8 cellular contexts compared by ENCODE assay signal in genomic region chr9:4339357-4339756, GRCh38. TPM values are rescaled to one million over a fixed set of nuclear protein-coding genes. Genes with fewer than 3 reads are reported as not detected.
DNase-seq lines count a peak whose midpoint lies in the region; ATAC-seq and TF ChIP-seq lines count a peak whose summit lies in the region.

No MANE protein-coding gene starts in this region.

- TF ChIP-seq RAD21 in liver (IDR thresholded peaks at IDR 0.05) = peak; percentile 90 to 93

- H3K9me3 Mint-ChIP-seq in activated CD4-positive, alpha-beta T cell treated with anti-CD3 and anti-CD28 coated beads for 36 hours (ENCODE audit: low read depth) = no peaks in the 10 kb centered on the region
- no peaks in the 10 kb centered on the region for H3K9me3 Mint-ChIP-seq in chondrocyte (ENCODE audit: low read depth)

- H3K27ac Mint-ChIP-seq in activated CD4-positive, alpha-beta T cell treated with anti-CD3 and anti-CD28 coated beads for 36 hours = peak overlapping the region; percentile 65
- H3K27ac Mint-ChIP-seq in chondrocyte (ENCODE audit: unreplicated experiment) = no peak overlapping the region

- no peaks in the 10 kb centered on the region for H3K27me3 Mint-ChIP-seq in activated CD4-positive, alpha-beta T cell treated with anti-CD3 and anti-CD28 coated beads for 36 hours
- H3K27me3 Mint-ChIP-seq in chondrocyte (ENCODE audit: low read depth) = no peaks in the 10 kb centered on the region

- peak; percentile 92 for ATAC-seq in GM18858 (IDR thresholded peaks at IDR 0.05; ENCODE audit: unreplicated experiment)
- peak; percentile 84 for ATAC-seq in HG03159 (IDR thresholded peaks at IDR 0.05; ENCODE audit: unreplicated experiment)
- ATAC-seq in activated CD4-positive, alpha-beta T cell treated with anti-CD3 and anti-CD28 coated beads for 36 hours = peak; percentile 94

- H3K9ac ChIP-seq in liver (ENCODE audit: low read depth in 1 of 2, low read length in 2 of 2) = peak overlapping the region in 1 of 2 donors; percentile 50

- intact Hi-C loops in activated CD4-positive, alpha-beta T cell treated with anti-CD3 and anti-CD28 coated beads for 36 hours (cut with DNase I, micrococcal nuclease) = loop anchor here (1.0 to 2.0 kb wide), 4 partner anchors 24 to 607 kb away; no protein-coding TSS in a partner anchor

- TF ChIP-seq CTCF in AG04450 (IDR thresholded peaks at IDR 0.05; ENCODE audit: low read depth, low read length) = peak; percentile 99
- TF ChIP-seq CTCF in chondrocyte (IDR thresholded peaks at IDR 0.05) = peak; percentile 97
- peak; percentile 95 for TF ChIP-seq CTCF in liver (IDR thresholded peaks at IDR 0.05; ENCODE audit: low read depth, low read length, missing input control)

- no peaks in the 10 kb centered on the region for H3K36me3 Mint-ChIP-seq in activated CD4-positive, alpha-beta T cell treated with anti-CD3 and anti-CD28 coated beads for 36 hours (ENCODE audit: low read depth)
- H3K36me3 Mint-ChIP-seq in chondrocyte (ENCODE audit: low read depth) = no peaks in the 10 kb centered on the region

- CTCF ChIA-PET in AG04450 (lab: Charles Lee) = interaction anchor here (0.6 to 3.3 kb wide), 39 partner anchors 9 to 1473 kb away, joined by 3 to 31 read pairs (median 4); no protein-coding TSS in a partner anchor
- CTCF ChIA-PET in activated CD4-positive, alpha-beta T cell treated with anti-CD3 and anti-CD28 coated beads for 36 hours (lab: Charles Lee) = interaction anchor here (0.7 to 6.7 kb wide), 17 partner anchors 8 to 607 kb away, joined by 3 to 75 read pairs (median 6); no protein-coding TSS in a partner anchor

- H3K27ac ChIP-seq in AG04450 (ENCODE audit: low read depth, low read length) = no peak overlapping the region
- H3K27ac ChIP-seq in liver (ENCODE audit: low read depth in 1 of 2, low read length in 2 of 2) = peak overlapping the region; percentile 28 to 64

- POLR2A ChIA-PET in AG04450 (lab: Yijun Ruan, JAX) = no interaction called here
- POLR2A ChIA-PET in activated CD4-positive, alpha-beta T cell treated with anti-CD3 and anti-CD28 coated beads for 36 hours (lab: Charles Lee) = no interaction called here

- H3K4me3 ChIP-seq in AG04450 (ENCODE audit: low read depth, low read length) = no peak overlapping the region
- H3K4me3 ChIP-seq in liver (ENCODE audit: low read depth in 1 of 3, low read length in 3 of 3) = no peak overlapping the region

- peaks cover 0 to 24% (median 4%) of the 10 kb centered on the region in 4 donors for H3K4me1 ChIP-seq in liver (ENCODE audit: control insufficient read depth in 4 of 4, insufficient read depth in 4 of 4, low read length in 3 of 4)

- H3K27me3 ChIP-seq in AG04450 (ENCODE audit: control insufficient read depth, insufficient read depth, low read length) (no peaks in the 10 kb centered on the region), liver (ENCODE audit: control insufficient read depth in 4 of 4, insufficient read depth in 4 of 4, low read length in 3 of 4) (no peaks in the 10 kb centered on the region)

- DNase-seq in AG04450 (ENCODE audit: low read depth, low spot score) (peak; percentile 58), NCI-H345 treated with DMSO at 0.1 percent for 48 hours (lab: John Stamatoyannopoulos, UW; ENCODE audit: unreplicated experiment) (peak; percentile 43), chondrocyte (ENCODE audit: low spot score) (no peak)
- DNase-seq in activated CD4-positive, alpha-beta T cell treated with anti-CD3 and anti-CD28 coated beads for 36 hours = peak; percentile 91
- DNase-seq in stimulated activated CD4-positive, alpha-beta T cell treated with anti-CD3 and anti-CD28 coated beads, TNF-alpha, amount 100 ng/mL, for 24 hours (ENCODE audit: low read depth in 3 of 3) = peak; percentile 67 to 79 (median 74)

- no peaks in the 10 kb centered on the region for H3K36me3 ChIP-seq in liver (ENCODE audit: control insufficient read depth in 4 of 4, insufficient read depth in 3 of 4, low read depth in 1 of 4, low read length in 3 of 4)

- peak overlapping the region; percentile 30 for H3K4me3 Mint-ChIP-seq in activated CD4-positive, alpha-beta T cell treated with anti-CD3 and anti-CD28 coated beads for 36 hours
- no peak overlapping the region for H3K4me3 Mint-ChIP-seq in chondrocyte (ENCODE audit: unreplicated experiment)

- H3K4me1 Mint-ChIP-seq in activated CD4-positive, alpha-beta T cell treated with anti-CD3 and anti-CD28 coated beads for 36 hours = peaks cover 15% of the 10 kb centered on the region
- H3K4me1 Mint-ChIP-seq in chondrocyte (ENCODE audit: low read depth) = peaks cover 6% of the 10 kb centered on the region

- H3K9me3 ChIP-seq in AG04450 (ENCODE audit: control insufficient read depth, insufficient read depth, low read length) (no peaks in the 10 kb centered on the region), liver (ENCODE audit: control insufficient read depth in 4 of 4, low read length in 3 of 4) (no peaks in the 10 kb centered on the region)

- WGBS in liver = 1% methylated on average over 6 of the region's 6 CpGs

TF ChIP-seq in liver, 16 proteins besides CTCF, POLR2A, EP300 and RAD21:
- TF ChIP-seq RXRA (IDR thresholded peaks at IDR 0.05) = peak; percentile 41 to 53
- TF ChIP-seq, protein P1, sequence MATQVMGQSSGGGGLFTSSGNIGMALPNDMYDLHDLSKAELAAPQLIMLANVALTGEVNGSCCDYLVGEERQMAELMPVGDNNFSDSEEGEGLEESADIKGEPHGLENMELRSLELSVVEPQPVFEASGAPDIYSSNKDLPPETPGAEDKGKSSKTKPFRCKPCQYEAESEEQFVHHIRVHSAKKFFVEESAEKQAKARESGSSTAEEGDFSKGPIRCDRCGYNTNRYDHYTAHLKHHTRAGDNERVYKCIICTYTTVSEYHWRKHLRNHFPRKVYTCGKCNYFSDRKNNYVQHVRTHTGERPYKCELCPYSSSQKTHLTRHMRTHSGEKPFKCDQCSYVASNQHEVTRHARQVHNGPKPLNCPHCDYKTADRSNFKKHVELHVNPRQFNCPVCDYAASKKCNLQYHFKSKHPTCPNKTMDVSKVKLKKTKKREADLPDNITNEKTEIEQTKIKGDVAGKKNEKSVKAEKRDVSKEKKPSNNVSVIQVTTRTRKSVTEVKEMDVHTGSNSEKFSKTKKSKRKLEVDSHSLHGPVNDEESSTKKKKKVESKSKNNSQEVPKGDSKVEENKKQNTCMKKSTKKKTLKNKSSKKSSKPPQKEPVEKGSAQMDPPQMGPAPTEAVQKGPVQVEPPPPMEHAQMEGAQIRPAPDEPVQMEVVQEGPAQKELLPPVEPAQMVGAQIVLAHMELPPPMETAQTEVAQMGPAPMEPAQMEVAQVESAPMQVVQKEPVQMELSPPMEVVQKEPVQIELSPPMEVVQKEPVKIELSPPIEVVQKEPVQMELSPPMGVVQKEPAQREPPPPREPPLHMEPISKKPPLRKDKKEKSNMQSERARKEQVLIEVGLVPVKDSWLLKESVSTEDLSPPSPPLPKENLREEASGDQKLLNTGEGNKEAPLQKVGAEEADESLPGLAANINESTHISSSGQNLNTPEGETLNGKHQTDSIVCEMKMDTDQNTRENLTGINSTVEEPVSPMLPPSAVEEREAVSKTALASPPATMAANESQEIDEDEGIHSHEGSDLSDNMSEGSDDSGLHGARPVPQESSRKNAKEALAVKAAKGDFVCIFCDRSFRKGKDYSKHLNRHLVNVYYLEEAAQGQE (IDR thresholded peaks at IDR 0.05) = peak; percentile 13
- peak; percentile 41 to 49 for TF ChIP-seq HNF4A (conservative IDR thresholded peaks at IDR 0.05)
- TF ChIP-seq JUND (IDR thresholded peaks at IDR 0.05) = peak in 1 of 2 donors; percentile 19
- TF ChIP-seq FOXA2 (IDR thresholded peaks at IDR 0.05) = no peak
- TF ChIP-seq, protein P2, sequence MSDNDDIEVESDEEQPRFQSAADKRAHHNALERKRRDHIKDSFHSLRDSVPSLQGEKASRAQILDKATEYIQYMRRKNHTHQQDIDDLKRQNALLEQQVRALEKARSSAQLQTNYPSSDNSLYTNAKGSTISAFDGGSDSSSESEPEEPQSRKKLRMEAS (IDR thresholded peaks at IDR 0.05) = no peak
- TF ChIP-seq SP1 (IDR thresholded peaks at IDR 0.05) = peak; percentile 27
- TF ChIP-seq YY1 (IDR thresholded peaks at IDR 0.05) = no peak

RNA-seq across cellular contexts. Expression of gene GLIS3, which starts 39.5 kb away (rescaled TPM):
- polyA plus RNA-seq in AG04450 (2011; rRNA removed) = 4.4 and 6.8 TPM in 2 replicates
- 104 and 133 TPM in 2 replicates for polyA minus RNA-seq in AG04450 (2011; rRNA and poly(A)+ RNA removed)
- total RNA-seq in activated CD4-positive, alpha-beta T cell treated with anti-CD3 and anti-CD28 coated beads for 36 hours = under 1 TPM; 0.93 to 0.96 TPM
- total RNA-seq in chondrocyte = 21.2 to 28.4 TPM (median 27.9 TPM) in 3 replicates
- 10 to 100 TPM in 1 of 2 donors, 1 to 10 TPM in 1; 9.7 to 25.9 TPM for total RNA-seq in liver
- polyA plus RNA-seq in liver = 1 to 10 TPM; 4.2 to 5.9 TPM

Comparison
In these comparisons a context has a peak if more than half of its experiments do, and no peak if none do; other contexts are left out.
1. RNA of gene GLIS3, which starts 39.5 kb away (total RNA-seq): 9.7 to 25.9 TPM in liver and 21.2 to 28.4 TPM in chondrocyte; 0.93 to 0.96 TPM in activated CD4-positive, alpha-beta T cell treated with anti-CD3 and anti-CD28 coated beads for 36 hours; every median in the first group is over 4 times any median in the second.
2. Peak in every context shown above with its lines, with median percentiles within 50 percentile points of each other: CTCF ChIP-seq and ATAC-seq.